Comparison of ENCODE assay signal across 1 cellular context in genomic region chr1:22883406-22883805, GRCh38.
TF ChIP-seq lines count a peak whose summit lies in the region.

No MANE protein-coding gene starts in this region.

TF ChIP-seq in GM23338, 12 proteins besides CTCF, POLR2A, EP300 and RAD21:
- TF ChIP-seq ZNF462 (CRISPR knock-in tag; IDR thresholded peaks at IDR 0.05) (no peak), ZNF114 (CRISPR knock-in tag; IDR thresholded peaks at IDR 0.05) (no peak), POLR2AphosphoS5 (IDR thresholded peaks at IDR 0.05; ENCODE audit: low read depth) (no peak), ETS1 (IDR thresholded peaks at IDR 0.05) (no peak), ZNF331 (CRISPR knock-in tag; IDR thresholded peaks at IDR 0.05; ENCODE audit: low read depth) (no peak), STAT1 (IDR thresholded peaks at IDR 0.05; ENCODE audit: unreplicated experiment) (no peak), JUNB (IDR thresholded peaks at IDR 0.05; ENCODE audit: unreplicated experiment) (no peak), NANOG (IDR thresholded peaks at IDR 0.05; ENCODE audit: borderline replicate concordance) (no peak), EZH2 (IDR thresholded peaks at IDR 0.05; ENCODE audit: low read depth, unreplicated experiment) (no peak)
TF ChIP-seq in GM23338: peak in this region for 0.
